ENCODE assay signal across 22 cellular contexts in the genomic region with DNA sequence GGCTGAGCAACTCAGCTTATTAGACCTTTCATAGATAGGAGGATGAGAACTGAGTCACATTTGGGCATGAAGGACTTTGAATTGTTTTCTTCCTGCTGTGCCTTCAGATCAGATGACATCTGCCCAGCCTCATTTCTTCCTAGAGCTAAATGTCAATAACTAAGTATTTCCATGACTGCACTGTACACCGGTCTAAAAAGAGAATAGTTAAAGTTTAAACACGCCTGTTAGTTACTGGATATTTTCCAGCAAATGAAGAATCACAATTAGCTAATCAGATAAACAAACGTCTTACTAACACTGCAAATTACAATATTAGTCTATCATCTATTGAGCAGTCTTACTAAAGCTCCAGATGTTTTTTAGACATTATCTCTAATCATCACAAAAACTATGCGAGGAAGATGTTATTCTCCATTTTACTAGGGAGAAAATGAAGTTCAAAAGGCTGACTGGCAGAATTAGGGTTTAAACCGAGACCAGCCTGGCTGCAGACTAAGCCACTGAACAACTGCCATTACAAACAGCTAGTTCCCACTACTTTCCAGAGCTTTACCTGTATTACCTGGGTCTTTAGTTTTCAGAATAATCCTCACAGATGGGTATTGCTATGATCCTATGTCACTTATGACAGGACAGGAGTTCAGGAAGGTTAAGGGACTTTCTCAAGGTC.
DNase-seq lines count a peak whose midpoint lies in the region; ATAC-seq, FAIRE-seq and TF ChIP-seq lines count a peak whose summit lies in the region.
"Had no signal": no experiment of that assay in that cellular context is flagged by ENCODE, and none has a peak within 500 bp of the region (broad histone marks: within the 10 kb centered on the region; RNA-seq: fewer than 3 reads in every experiment).

No MANE protein-coding gene starts in this region.

- no peak overlapping the region for H3K4ac ChIP-seq in mesenchymal stem cell (ENCODE audit: low read depth in 1 of 2, low read length in 2 of 2)

- no peak for FAIRE-seq in bronchial epithelial cell (lab: Jason Lieb, UNC)

- no peaks in the 10 kb centered on the region for H4K20me1 ChIP-seq in Karpas-422 (ENCODE audit: insufficient read depth, low read depth, low read length)

- H3K9ac ChIP-seq in Karpas-422 (ENCODE audit: low read length): no peak overlapping the region
- H3K9ac ChIP-seq in mesenchymal stem cell (ENCODE audit: low read length): no peak overlapping the region

- no peak overlapping the region for H3K18ac ChIP-seq in mesenchymal stem cell (ENCODE audit: low read depth in 1 of 2, low read length in 2 of 2)

- no peak for TF ChIP-seq CTCF in bronchial epithelial cell (IDR thresholded peaks at IDR 0.05; ENCODE audit: insufficient read depth, low read length, severe bottlenecking)
- no peak for TF ChIP-seq CTCF in mucosa of descending colon (IDR thresholded peaks at IDR 0.05)

- intact Hi-C loops in mucosa of descending colon (cut with DNase I, micrococcal nuclease): no loop called here

- H4K8ac ChIP-seq in mesenchymal stem cell (ENCODE audit: low read length): no peak overlapping the region

- H2AFZ ChIP-seq in Karpas-422 (ENCODE audit: low read length): 0 out of 2 replicates have a peak overlapping the region, but pooled peaks have one; percentile 29
- H2AFZ ChIP-seq in mesenchymal stem cell (ENCODE audit: low read depth, low read length): no peak overlapping the region

- H3K27me3 ChIP-seq in Karpas-422 (ENCODE audit: low read length) (no peaks in the 10 kb centered on the region), bronchial epithelial cell (ENCODE audit: control insufficient read depth, insufficient read depth, low read length) (no peaks in the 10 kb centered on the region), mesenchymal stem cell (ENCODE audit: control insufficient read depth in 1 of 2, insufficient read depth in 1 of 2, low read length in 2 of 2) (no peaks in the 10 kb centered on the region)
- H3K27me3 ChIP-seq: heart right ventricle had no signal

- no peak overlapping the region for H2BK12ac ChIP-seq in mesenchymal stem cell (ENCODE audit: low read length in 2 of 2)

- H3K27ac ChIP-seq in Karpas-422 (ENCODE audit: low read length): peak overlapping the region; percentile 97
- peak overlapping the region; percentile 37 for H3K27ac ChIP-seq in mesenchymal stem cell (ENCODE audit: low read length, poor library complexity, severe bottlenecking)
- H3K27ac ChIP-seq: heart right ventricle, left ventricle myocardium inferior had no signal

- no peak overlapping the region for H2AK5ac ChIP-seq in mesenchymal stem cell (ENCODE audit: low read length, severe bottlenecking)

- no peak overlapping the region for H2BK5ac ChIP-seq in mesenchymal stem cell (ENCODE audit: low read depth, low read length, poor library complexity, severe bottlenecking)

- H3K9me3 ChIP-seq in Karpas-422 (ENCODE audit: low read length): no peaks in the 10 kb centered on the region
- H3K9me3 ChIP-seq in mesenchymal stem cell (ENCODE audit: control insufficient read depth, low read length): no peaks in the 10 kb centered on the region
- H3K9me3 ChIP-seq in mucosa of descending colon: no peaks in the 10 kb centered on the region
- H3K9me3 ChIP-seq in T-helper 17 cell (ENCODE audit: control insufficient read depth, low read length, poor library complexity, severe bottlenecking): no peaks in the 10 kb centered on the region

- no peaks in the 10 kb centered on the region for H3K79me2 ChIP-seq in Karpas-422 (ENCODE audit: low read length)

- peaks cover 6% of the 10 kb centered on the region for H3K4me1 Mint-ChIP-seq in T-helper 17 cell
- H3K4me1 Mint-ChIP-seq: central memory CD8-positive, alpha-beta T cell had no signal

- H2BK15ac ChIP-seq in mesenchymal stem cell (ENCODE audit: low read depth, poor library complexity, severe bottlenecking): no peak overlapping the region

- no peaks in the 10 kb centered on the region for H3K9me2 ChIP-seq in Karpas-422 (replicated peaks; ENCODE audit: insufficient read depth, low read length)

- H3K4me2 ChIP-seq in Karpas-422 (ENCODE audit: low read depth, low read length, poor library complexity, severe bottlenecking) (no peak overlapping the region), mesenchymal stem cell (ENCODE audit: low read length, poor library complexity, severe bottlenecking) (no peak overlapping the region)

- no peak overlapping the region for H3K14ac ChIP-seq in mesenchymal stem cell (ENCODE audit: low read length in 2 of 2)

- no peak overlapping the region for H3K23ac ChIP-seq in mesenchymal stem cell (ENCODE audit: low read length in 2 of 2)

- H3K36me3 Mint-ChIP-seq in T-helper 17 cell (ENCODE audit: low read depth): peaks cover 2% of the 10 kb centered on the region
- H3K36me3 Mint-ChIP-seq: CD4-positive, alpha-beta memory T cell; natural killer cell had no signal

- no peak overlapping the region for H3K4me3 Mint-ChIP-seq in T-helper 17 cell
- H3K4me3 Mint-ChIP-seq: CD4-positive, alpha-beta memory T cell; central memory CD8-positive, alpha-beta T cell; natural killer cell had no signal

- H2BK120ac ChIP-seq in mesenchymal stem cell (ENCODE audit: low read depth, low read length): no peak overlapping the region

- H4K91ac ChIP-seq in mesenchymal stem cell (ENCODE audit: low read length): no peak overlapping the region

- peak; percentile 35 for DNase-seq in COLO829 (ENCODE audit: low spot score)
- no peak for DNase-seq in Karpas-422
- DNase-seq in bronchial epithelial cell (ENCODE audit: low read depth): peak; percentile 4
- DNase-seq in mesenchymal stem cell: peak; percentile 20
- no peak for DNase-seq in mucosa of descending colon
- DNase-seq in T-helper 17 cell: no peak
- DNase-seq: activated naive CD4-positive, alpha-beta T cell treated with Interleukin-2 at 50 U/mL for 16 hours; CD4-positive, alpha-beta memory T cell; H7; heart right ventricle; left ventricle myocardium inferior; natural killer cell; NCI-H1436 treated with DMSO at 0.1 percent for 48 hours; NCI-H526 treated with DMSO at 0.1 percent for 48 hours; right cardiac atrium; SHP77 treated with DMSO at 0.1 percent for 48 hours; stimulated activated CD4-positive, alpha-beta T cell treated with anti-CD3 and anti-CD28 coated beads, Interleukin-4, amount 100 ng/mL, for 4 hours; stimulated activated naive CD4-positive, alpha-beta T cell; T1000 had no signal

- H3K4me1 ChIP-seq in Karpas-422 (ENCODE audit: low read length) (peaks cover 56% of the 10 kb centered on the region), mesenchymal stem cell (ENCODE audit: control insufficient read depth, insufficient read depth, low read depth, low read length) (peaks cover 3% of the 10 kb centered on the region), mucosa of descending colon (ENCODE audit: low read depth) (peaks cover 5% of the 10 kb centered on the region)

- H3K27me3 Mint-ChIP-seq in T-helper 17 cell: peaks cover 5% of the 10 kb centered on the region
- H3K27me3 Mint-ChIP-seq: central memory CD8-positive, alpha-beta T cell had no signal

- no peak overlapping the region for H3K27ac Mint-ChIP-seq in T-helper 17 cell
- H3K27ac Mint-ChIP-seq: CD4-positive, alpha-beta memory T cell; natural killer cell had no signal

- WGBS in mesenchymal stem cell: 91% methylated on average over 5 of the region's 5 CpGs

- ATAC-seq in GM18517 (IDR thresholded peaks at IDR 0.05; ENCODE audit: unreplicated experiment) (no peak), mucosa of descending colon (no peak), GM18907 (IDR thresholded peaks at IDR 0.05; ENCODE audit: unreplicated experiment) (no peak), T-helper 17 cell (no peak)
- ATAC-seq: natural killer cell had no signal

- H3K4me3 ChIP-seq in Karpas-422 (ENCODE audit: low read length) (no peak overlapping the region), bronchial epithelial cell (ENCODE audit: low read depth, low read length) (no peak overlapping the region), mesenchymal stem cell (ENCODE audit: insufficient read depth in 1 of 2, low read depth in 1 of 2, low read length in 2 of 2) (no peak overlapping the region), mucosa of descending colon (no peak overlapping the region)
- H3K4me3 ChIP-seq: heart right ventricle, left ventricle myocardium inferior had no signal

- H3K36me3 ChIP-seq in Karpas-422 (ENCODE audit: insufficient read depth, low read length) (peaks cover 5% of the 10 kb centered on the region; the same call in 1 of the 2 replicates), bronchial epithelial cell (ENCODE audit: control insufficient read depth, insufficient read depth, low read length) (no peaks in the 10 kb centered on the region), mesenchymal stem cell (ENCODE audit: control insufficient read depth in 1 of 2, insufficient read depth in 2 of 2, low read depth in 1 of 2, low read length in 2 of 2) (no peaks in the 10 kb centered on the region), mucosa of descending colon (ENCODE audit: low read depth) (no peaks in the 10 kb centered on the region)
- H3K36me3 ChIP-seq: heart right ventricle, left ventricle myocardium inferior had no signal

- H3K79me1 ChIP-seq in mesenchymal stem cell (replicated peaks; ENCODE audit: low read length, poor library complexity, severe bottlenecking): no peaks in the 10 kb centered on the region

Comparison
In these comparisons a context has a peak if more than half of its experiments do, and no peak if none do; other contexts are left out.
1. DNase-seq: peak in COLO829 (single experiment), bronchial epithelial cell (single experiment) and mesenchymal stem cell (single experiment); none in Karpas-422 (single experiment), mucosa of descending colon (0 of 3) and T-helper 17 cell (0 of 3).